Comparison of ENCODE assay signal across 1 cellular context in genomic region chr2:14978836-14979235, GRCh38.
TF ChIP-seq lines count a peak whose summit lies in the region.

No MANE protein-coding gene starts in this region.

TF ChIP-seq in GM23338, 12 proteins besides CTCF, POLR2A, EP300 and RAD21 (continued from another document):
- TF ChIP-seq REST (IDR thresholded peaks at IDR 0.05; ENCODE audit: unreplicated experiment) (no peak), ETS1 (IDR thresholded peaks at IDR 0.05) (no peak)
